8 cellular contexts compared by ENCODE assay signal in the genomic region with DNA sequence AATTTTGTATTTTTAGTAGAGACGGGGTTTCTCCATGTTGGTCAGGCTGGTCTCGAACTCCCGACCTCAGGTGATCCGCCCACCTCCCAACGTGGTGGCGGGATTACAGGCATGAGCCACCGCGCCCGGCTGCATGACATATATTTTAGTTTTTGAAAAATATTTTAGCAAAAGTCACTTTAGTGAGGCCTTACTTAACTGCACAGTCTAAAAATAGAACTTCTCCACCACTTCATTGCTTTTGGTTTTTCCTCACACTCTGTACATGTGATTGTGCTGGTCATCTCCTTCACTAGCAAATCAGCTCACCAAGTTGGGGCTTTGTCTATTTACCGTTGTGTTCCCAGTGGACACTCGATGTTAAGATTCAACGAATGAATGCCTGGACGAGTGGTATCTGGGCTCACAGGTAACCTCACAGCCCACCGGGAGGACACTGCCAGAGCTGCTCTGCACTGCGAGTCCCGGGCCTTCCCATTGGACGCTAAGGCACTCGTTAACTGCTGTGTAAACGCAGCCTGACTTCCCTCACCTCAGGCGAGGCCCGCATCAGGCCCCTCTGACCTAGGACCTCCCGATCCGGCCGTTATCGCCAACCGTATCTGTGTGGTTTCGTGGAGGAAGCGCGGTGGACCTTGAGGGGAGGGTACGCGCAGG. TPM values are rescaled to one million over a fixed set of nuclear protein-coding genes. Genes with fewer than 3 reads are reported as not detected.
A peak's percentile ranks its signal among the peaks of the same experiment; 100 is the strongest.
DNase-seq lines count a peak whose midpoint lies in the region; ATAC-seq and TF ChIP-seq lines count a peak whose summit lies in the region.

No MANE protein-coding gene starts in this region.

- peaks cover 4% of the 10 kb centered on the region for H3K27me3 Mint-ChIP-seq in Caco-2 (ENCODE audit: insufficient read depth, unreplicated experiment)
- peaks cover 4% of the 10 kb centered on the region for H3K27me3 Mint-ChIP-seq in activated T-cell treated with anti-CD3 and anti-CD28 coated beads, Interleukin-2, amount 50 U/mL, for 24 hours
- H3K27me3 Mint-ChIP-seq in naive thymus-derived CD4-positive, alpha-beta T cell, result peaks cover 0 to 24% (median 0%) of the 10 kb centered on the region in 5 donors

- H3K36me3 ChIP-seq in Caco-2 (ENCODE audit: control insufficient read depth, insufficient read depth, low read length) (no peaks in the 10 kb centered on the region), tibial artery (no peaks in the 10 kb centered on the region)
- peaks cover 0 to 4% (median 0%) of the 10 kb centered on the region in 3 experiments for H3K36me3 ChIP-seq in naive thymus-derived CD4-positive, alpha-beta T cell (ENCODE audit: control insufficient read depth in 2 of 3, insufficient read depth in 3 of 3, low read length in 3 of 3)

- peak overlapping the region; percentile 98 for H3K4me3 Mint-ChIP-seq in Caco-2 (ENCODE audit: unreplicated experiment)
- peak overlapping the region; percentile 91 for H3K4me3 Mint-ChIP-seq in activated T-cell treated with anti-CD3 and anti-CD28 coated beads, Interleukin-2, amount 50 U/mL, for 24 hours
- peak overlapping the region; percentile 85 to 100 (median 97) for H3K4me3 Mint-ChIP-seq in naive thymus-derived CD4-positive, alpha-beta T cell

- intact Hi-C loops in Caco-2 (cut with micrococcal nuclease; ENCODE audit: unreplicated experiment), result loop anchor here (1.0 kb wide), 4 partner anchors 10 to 47 kb away; no protein-coding TSS in a partner anchor
- intact Hi-C loops in naive thymus-derived CD4-positive, alpha-beta T cell (cut with micrococcal nuclease), result loop anchor here (1.0 kb wide), 5 partner anchors 10 to 47 kb away; a partner anchor contains a TSS
- intact Hi-C loops in tibial artery (cut with DNase I; ENCODE audit: low total_unique reads), result no loop called here

- peaks cover 25% of the 10 kb centered on the region for H3K4me1 Mint-ChIP-seq in Caco-2 (ENCODE audit: low read depth, unreplicated experiment)
- peaks cover 21% of the 10 kb centered on the region for H3K4me1 Mint-ChIP-seq in activated T-cell treated with anti-CD3 and anti-CD28 coated beads, Interleukin-2, amount 50 U/mL, for 24 hours (ENCODE audit: low read depth)
- H3K4me1 Mint-ChIP-seq in naive thymus-derived CD4-positive, alpha-beta T cell, result peaks cover 8 to 31% (median 23%) of the 10 kb centered on the region in 7 donors

- no peaks in the 10 kb centered on the region for H3K9me3 ChIP-seq in Caco-2
- no peaks in the 10 kb centered on the region for H3K9me3 ChIP-seq in naive thymus-derived CD4-positive, alpha-beta T cell (ENCODE audit: control insufficient read depth in 2 of 3, low read length in 3 of 3)
- H3K9me3 ChIP-seq in tibial artery, result no peaks in the 10 kb centered on the region

- H3K36me3 Mint-ChIP-seq in Caco-2 (ENCODE audit: insufficient read depth, unreplicated experiment), result peaks cover 30% of the 10 kb centered on the region
- H3K36me3 Mint-ChIP-seq in activated T-cell treated with anti-CD3 and anti-CD28 coated beads, Interleukin-2, amount 50 U/mL, for 24 hours (ENCODE audit: low read depth), result peaks cover 6% of the 10 kb centered on the region
- H3K36me3 Mint-ChIP-seq in naive thymus-derived CD4-positive, alpha-beta T cell, result peaks cover 0 to 13% (median 0%) of the 10 kb centered on the region in 5 donors

- DNase-seq in Caco-2 (peak; percentile 78 to 88), NCI-H748 treated with DMSO at 0.1 percent for 48 hours (lab: John Stamatoyannopoulos, UW) (peak; percentile 72), fibroblast of mammary gland (ENCODE audit: low read depth) (peak; percentile 63), tibial artery (peak; percentile 48 to 79)
- DNase-seq in activated T-cell treated with anti-CD3 and anti-CD28 coated beads, Interleukin-2, amount 50 U/mL, for 24 hours, result peak; percentile 79
- peak in 7 of 9 donors; percentile 22 to 60 (median 44) for DNase-seq in naive thymus-derived CD4-positive, alpha-beta T cell

- no TSS peak for BruUV-seq in Caco-2 (replicated peaks; lab: Mats Ljungman, UMichigan)

- peak overlapping the region; percentile 76 for H3K27ac ChIP-seq in naive thymus-derived CD4-positive, alpha-beta T cell (ENCODE audit: low read depth, low read length)
- peak overlapping the region; percentile 92 to 94 for H3K27ac ChIP-seq in tibial artery

- H3K9me3 Mint-ChIP-seq in Caco-2 (ENCODE audit: unreplicated experiment), result no peaks in the 10 kb centered on the region
- no peaks in the 10 kb centered on the region for H3K9me3 Mint-ChIP-seq in activated T-cell treated with anti-CD3 and anti-CD28 coated beads, Interleukin-2, amount 50 U/mL, for 24 hours
- peaks cover 0 to 22% (median 0%) of the 10 kb centered on the region in 11 donors for H3K9me3 Mint-ChIP-seq in naive thymus-derived CD4-positive, alpha-beta T cell

- H3K27me3 ChIP-seq in Caco-2 (replicated peaks; ENCODE audit: control insufficient read depth, insufficient read depth, low read length) (no peaks in the 10 kb centered on the region), tibial artery (no peaks in the 10 kb centered on the region)
- H3K27me3 ChIP-seq in naive thymus-derived CD4-positive, alpha-beta T cell (ENCODE audit: control insufficient read depth in 2 of 2, insufficient read depth in 2 of 2, low read length in 2 of 2), result no peaks in the 10 kb centered on the region

- POLR2A ChIA-PET in Caco-2 (lab: Charles Lee), result interaction anchor here (0.6 to 3.2 kb wide), 6 partner anchors 14 to 47 kb away, joined by 3 to 15 read pairs (median 5); a partner anchor contains a TSS
- POLR2A ChIA-PET in naive thymus-derived CD4-positive, alpha-beta T cell (lab: Charles Lee), result interaction anchor here (1.1 to 4.9 kb wide), 6 partner anchors 11 to 47 kb away, joined by 3 to 78 read pairs (median 8); a partner anchor contains a TSS

- TF ChIP-seq CTCF in Caco-2 (IDR thresholded peaks at IDR 0.05; ENCODE audit: insufficient read depth in 1 of 2, low read depth in 1 of 2, low read length in 1 of 2, severe bottlenecking in 1 of 2, unreplicated experiment in 1 of 2), result no peak
- no peak for TF ChIP-seq CTCF in fibroblast of mammary gland (conservative IDR thresholded peaks at IDR 0.05; ENCODE audit: control insufficient read depth, insufficient read depth, low read depth, low read length)
- no peak for TF ChIP-seq CTCF in tibial artery (IDR thresholded peaks at IDR 0.05)

- H3K27ac Mint-ChIP-seq in Caco-2 (ENCODE audit: unreplicated experiment), result peak overlapping the region; percentile 95
- H3K27ac Mint-ChIP-seq in activated T-cell treated with anti-CD3 and anti-CD28 coated beads, Interleukin-2, amount 50 U/mL, for 24 hours, result peak overlapping the region; percentile 98
- peak overlapping the region; percentile 91 to 100 (median 99) for H3K27ac Mint-ChIP-seq in naive thymus-derived CD4-positive, alpha-beta T cell

- peaks cover 6% of the 10 kb centered on the region; the same call in 1 of the 2 replicates for H3K4me1 ChIP-seq in Caco-2
- no peaks in the 10 kb centered on the region for H3K4me1 ChIP-seq in naive thymus-derived CD4-positive, alpha-beta T cell (ENCODE audit: control insufficient read depth in 2 of 2, insufficient read depth in 2 of 2, low read length in 2 of 2)
- peaks cover 0 to 8% (median 0%) of the 10 kb centered on the region in 4 donors for H3K4me1 ChIP-seq in tibial artery

- H3K4me3 ChIP-seq in Caco-2 (ENCODE audit: low read depth, low read length) (peak overlapping the region; percentile 40), fibroblast of mammary gland (ENCODE audit: control insufficient read depth, low read depth, low read length) (peak overlapping the region; percentile 85), tibial artery (peak overlapping the region; percentile 60 to 63)
- H3K4me3 ChIP-seq in naive thymus-derived CD4-positive, alpha-beta T cell (ENCODE audit: low read length), result peak overlapping the region; percentile 86

- ATAC-seq in GM19452 (IDR thresholded peaks at IDR 0.05; ENCODE audit: unreplicated experiment) (peak; percentile 40), HG03520 (IDR thresholded peaks at IDR 0.05; ENCODE audit: unreplicated experiment) (peak; percentile 19)
- ATAC-seq in naive thymus-derived CD4-positive, alpha-beta T cell, result peak; percentile 40

- CTCF ChIA-PET in Caco-2 (lab: Charles Lee), result interaction anchor here (1.3 to 2.5 kb wide), 2 partner anchors 14 to 47 kb away, joined by 4 to 19 read pairs; a partner anchor contains a TSS
- CTCF ChIA-PET in naive thymus-derived CD4-positive, alpha-beta T cell (lab: Charles Lee), result interaction anchor here (0.8 to 2.2 kb wide), 3 partner anchors 11 to 31 kb away, joined by 3 to 11 read pairs (median 3); a partner anchor contains a TSS

RNA-seq across cellular contexts. Expression of a gene that starts 14.0 kb away (rescaled TPM):
- 48.5 and 58.4 TPM in 2 replicates for total RNA-seq in Caco-2 (2022)
- total RNA-seq in naive thymus-derived CD4-positive, alpha-beta T cell, result 10 to 100 TPM; 44.5 to 87.5 (median 68.0) TPM
- 10 to 100 TPM in 1 of 2 donors, 1 to 10 TPM in 1; 7.6 to 13.7 TPM for polyA plus RNA-seq in naive thymus-derived CD4-positive, alpha-beta T cell

RNA-seq across cellular contexts. Expression of a gene that starts 33.2 kb away (rescaled TPM):
- 6.7 and 7.0 TPM in 2 replicates for total RNA-seq in Caco-2 (2022)
- total RNA-seq in naive thymus-derived CD4-positive, alpha-beta T cell, result 10 to 100 TPM in 2 of 5 experiments, 1 to 10 TPM in 3; 2.9 to 19.0 (median 7.6) TPM
- polyA plus RNA-seq in naive thymus-derived CD4-positive, alpha-beta T cell, result 10 to 100 TPM in 1 of 2 donors, 1 to 10 TPM in 1; 5.7 to 11.2 TPM

RNA-seq across cellular contexts. Expression of a gene that starts 34.9 kb away (rescaled TPM):
- 27.3 and 29.1 TPM in 2 replicates for total RNA-seq in Caco-2 (2022)
- 10 to 100 TPM; 28.7 to 49.8 (median 42.7) TPM for total RNA-seq in naive thymus-derived CD4-positive, alpha-beta T cell
- polyA plus RNA-seq in naive thymus-derived CD4-positive, alpha-beta T cell, result 10 to 100 TPM; 16.6 to 33.7 TPM

RNA-seq across cellular contexts. Expression of a gene that starts 47.2 kb away (rescaled TPM):
- 21.3 and 22.4 TPM in 2 replicates for total RNA-seq in Caco-2 (2022)
- 10 to 100 TPM; 22.5 to 51.1 (median 33.3) TPM for total RNA-seq in naive thymus-derived CD4-positive, alpha-beta T cell
- polyA plus RNA-seq in naive thymus-derived CD4-positive, alpha-beta T cell, result 1 to 10 TPM; 4.4 to 7.3 TPM

Comparison
In these comparisons a context has a peak if more than half of its experiments do, and no peak if none do; other contexts are left out.
1. Peak in every context shown above with its lines: DNase-seq, ATAC-seq, H3K4me3 ChIP-seq and H3K27ac ChIP-seq.